In the genomic region with DNA sequence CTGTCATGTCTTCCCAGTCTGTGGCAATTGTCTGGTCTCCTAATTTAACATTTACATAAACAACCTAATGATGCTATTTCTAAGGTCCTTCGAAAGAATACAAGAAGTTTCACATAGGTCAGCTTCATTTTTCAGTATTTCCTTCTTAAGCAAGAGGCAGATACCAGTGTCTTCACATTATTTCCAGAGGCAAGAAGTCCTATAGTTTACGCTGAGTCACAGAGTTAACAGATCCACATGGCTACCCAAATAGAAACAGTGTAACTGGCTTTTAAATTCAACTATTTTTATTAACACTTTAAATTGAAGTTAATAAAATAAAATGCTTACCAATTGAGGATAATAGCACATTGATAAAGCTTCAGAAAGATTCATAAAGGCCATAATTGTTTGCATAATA, we compare ENCODE assay signal across 1 cellular context.
TF ChIP-seq lines count a peak whose summit lies in the region.

No MANE protein-coding gene starts in this region.

TF ChIP-seq in GM23338, 12 proteins besides CTCF, POLR2A, EP300 and RAD21 (continued from another document):
- no peak for TF ChIP-seq EZH2phosphoT487 (IDR thresholded peaks at IDR 0.05; ENCODE audit: unreplicated experiment)
- TF ChIP-seq JUNB (IDR thresholded peaks at IDR 0.05; ENCODE audit: unreplicated experiment): no peak
